In genomic region chr19:38319421-38320258, GRCh38 we compare ENCODE assay signal across 8 cellular contexts. TPM values are rescaled to one million over a fixed set of nuclear protein-coding genes. Genes with fewer than 3 reads are reported as not detected.
DNase-seq lines count a peak whose midpoint lies in the region; ATAC-seq and TF ChIP-seq lines count a peak whose summit lies in the region.

Gene KCNK6, plus strand, starts transcription at chr19:38319845. Its CDS starts 106 bp downstream, at chr19:38319951.

- H3K4me1 ChIP-seq in BLaER1 (peaks cover 63% of the 10 kb centered on the region), muscle layer of duodenum (ENCODE audit: control insufficient read depth in 1 of 2, insufficient read depth in 2 of 2, low read length in 2 of 2) (peaks cover 6 to 40% of the 10 kb centered on the region in 2 donors)

- H4K20me1 ChIP-seq in BLaER1, result no peaks in the 10 kb centered on the region

- DNase-seq in MG63, result peak; percentile 69
- peak; percentile 30 to 35 for DNase-seq in activated CD8-positive, alpha-beta memory T cell treated with anti-CD3 and anti-CD28 coated beads for 4 hours (ENCODE audit: low read depth in 2 of 2)
- DNase-seq in erythroblast (lab: John Stamatoyannopoulos, UW), result peak; percentile 62 to 69
- peak; percentile 58 for DNase-seq in stimulated activated naive CD4-positive, alpha-beta T cell treated with Interleukin-2 at 50 U/mL for 16 hours (lab: John Stamatoyannopoulos, UW)

- H3K27ac ChIP-seq in BLaER1 (peak within 1 kb of the TSS; percentile 78), muscle layer of duodenum (ENCODE audit: low read length) (no peak within 1 kb of the TSS)

- H3K9me3 ChIP-seq in BLaER1 (no peaks in the 10 kb centered on the region), MG63 (no peaks in the 10 kb centered on the region), muscle layer of duodenum (ENCODE audit: control insufficient read depth in 1 of 2, low read length in 2 of 2) (no peaks in the 10 kb centered on the region)

- no peak for ATAC-seq in GM21423 (IDR thresholded peaks at IDR 0.05; ENCODE audit: unreplicated experiment)
- ATAC-seq in HG02970 (IDR thresholded peaks at IDR 0.05; ENCODE audit: low FRiP score, unreplicated experiment), result no peak

- H3K4me3 ChIP-seq in BLaER1 (peak within 1 kb of the TSS; percentile 72), MG63 (peak within 1 kb of the TSS; percentile 69), muscle layer of duodenum (ENCODE audit: low read depth in 1 of 2, low read length in 2 of 2) (peak within 1 kb of the TSS; percentile 66 to 82)

- H3K27me3 ChIP-seq in BLaER1 (no peaks in the 10 kb centered on the region), MG63 (no peaks in the 10 kb centered on the region), muscle layer of duodenum (ENCODE audit: low read depth, low read length) (no peaks in the 10 kb centered on the region)

- TF ChIP-seq POLR2A in erythroblast (IDR thresholded peaks at IDR 0.05; ENCODE audit: low read length), result peak; percentile 47

- H3K4me2 ChIP-seq in BLaER1, result peak within 1 kb of the TSS; percentile 93

- H3K9ac ChIP-seq in BLaER1, result peak within 1 kb of the TSS; percentile 76

- H3K36me3 ChIP-seq in BLaER1, result peaks cover 18% of the 10 kb centered on the region
- H3K36me3 ChIP-seq in MG63, result peaks cover 33% of the 10 kb centered on the region
- H3K36me3 ChIP-seq in muscle layer of duodenum (ENCODE audit: control insufficient read depth in 1 of 2, insufficient read depth in 2 of 2, low read length in 2 of 2), result no peaks in the 10 kb centered on the region

RNA-seq across cellular contexts. Expression of gene KCNK6, which starts in this region (rescaled TPM):
- 6.6 and 9.7 TPM in 2 replicates for total RNA-seq in MG63 (2014; rRNA removed; shearing (Covaris generic); ENCODE audit: low replicate concordance)
